In the genomic region with DNA sequence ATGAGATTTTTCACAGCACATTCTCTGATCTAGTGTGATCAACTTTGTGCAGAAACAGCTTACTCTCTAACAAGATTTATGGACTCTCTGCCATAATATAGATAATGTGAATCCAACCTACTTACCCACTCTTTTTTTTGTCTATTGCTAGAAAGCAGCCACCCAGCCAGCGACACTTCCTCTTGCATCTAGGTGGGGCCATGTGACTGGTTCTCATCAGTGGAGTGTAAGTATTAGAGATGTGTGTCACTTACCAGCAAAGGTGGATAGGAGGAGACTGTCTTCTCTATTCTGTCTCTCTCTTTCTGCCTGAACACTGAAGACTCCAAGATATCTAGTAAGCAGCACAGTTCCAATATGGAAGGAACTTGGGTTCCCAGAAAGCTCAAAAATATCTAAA, we compare ENCODE assay signal across 18 cellular contexts.
"Had no signal": no experiment of that assay in that cellular context is flagged by ENCODE, and none has a peak within 500 bp of the region (broad histone marks: within the 10 kb centered on the region; RNA-seq: fewer than 3 reads in every experiment).

No MANE protein-coding gene starts in this region.

- H3K9me3 ChIP-seq: adrenal gland, colonic mucosa had no signal

- H3K27ac ChIP-seq: adrenal gland, colonic mucosa, heart right ventricle, spleen, tibial nerve had no signal

- ATAC-seq: activated CD4-positive, CD25-positive, alpha-beta regulatory T cell treated with anti-CD3 and anti-CD28 coated beads, Interleukin-2, amount 50 U/mL, for 24 hours; heart right ventricle; left lobe of liver; sciatic nerve; stimulated activated memory B cell treated with anti-CD40 and anti-IgM and Interleukin-4, amounts not matched to agents 10 μg/mL and 1 μg/mL and 100 μg/mL, for 72 hours had no signal

- H3K27ac Mint-ChIP-seq: activated T-helper 2 cell treated with anti-CD3 and anti-CD28 coated beads, Interferon-gamma antibody, Interleukin-2, Interleukin-4, amounts not matched to agents 10 μg/mL and 5 μg/mL and 100 μg/mL, durations not matched to agents 14 hours and 24 hours and 36 hours; nephron; stimulated activated memory B cell treated with anti-CD40 and anti-IgM and Interleukin-4, amounts not matched to agents 10 μg/mL and 1 μg/mL and 100 μg/mL, for 72 hours had no signal

- FAIRE-seq: frontal cortex, islet of Langerhans had no signal

- H3K4me3 ChIP-seq: adrenal gland, colonic mucosa, heart right ventricle, spleen, tibial nerve had no signal

- H3K27me3 Mint-ChIP-seq: stimulated activated memory B cell treated with anti-CD40 and anti-IgM and Interleukin-4, amounts not matched to agents 10 μg/mL and 1 μg/mL and 100 μg/mL, for 72 hours had no signal

- DNase-seq: activated naive CD4-positive, alpha-beta T cell treated with anti-CD3 and anti-CD28 coated beads, Interleukin-2, amount 50 U/mL, for 16 hours; adrenal gland; caudate nucleus; colonic mucosa; effector CD8-positive, alpha-beta T cell; heart right ventricle; occipital lobe; spleen; stimulated activated CD4-positive, alpha-beta T cell treated with anti-CD3 and anti-CD28 coated beads, Interleukin-1b, Interleukin-23, amount 100 ng/mL, for 48 hours had no signal

- H3K36me3 ChIP-seq: adrenal gland, colonic mucosa, heart right ventricle, spleen, tibial nerve had no signal

- H3K36me3 Mint-ChIP-seq: stimulated activated memory B cell treated with anti-CD40 and anti-IgM and Interleukin-4, amounts not matched to agents 10 μg/mL and 1 μg/mL and 100 μg/mL, for 72 hours had no signal

- H3K27me3 ChIP-seq: adrenal gland, colonic mucosa, heart right ventricle, spleen, tibial nerve had no signal

- H3K4me3 Mint-ChIP-seq: nephron; stimulated activated memory B cell treated with anti-CD40 and anti-IgM and Interleukin-4, amounts not matched to agents 10 μg/mL and 1 μg/mL and 100 μg/mL, for 72 hours had no signal

- H3K9me3 Mint-ChIP-seq: activated T-helper 2 cell treated with anti-CD3 and anti-CD28 coated beads, Interferon-gamma antibody, Interleukin-2, Interleukin-4, amounts not matched to agents 10 μg/mL and 5 μg/mL and 100 μg/mL, durations not matched to agents 14 hours and 24 hours and 36 hours; stimulated activated memory B cell treated with anti-CD40 and anti-IgM and Interleukin-4, amounts not matched to agents 10 μg/mL and 1 μg/mL and 100 μg/mL, for 72 hours had no signal

- H3K4me1 ChIP-seq: adrenal gland, colonic mucosa, heart right ventricle, spleen, tibial nerve had no signal

- H3K4me1 Mint-ChIP-seq: nephron; stimulated activated memory B cell treated with anti-CD40 and anti-IgM and Interleukin-4, amounts not matched to agents 10 μg/mL and 1 μg/mL and 100 μg/mL, for 72 hours had no signal
